In genomic region chr17:82236142-82236971, GRCh38 we compare ENCODE assay signal across 1 cellular context.
A peak's percentile ranks its signal among the peaks of the same experiment; 100 is the strongest.
TF ChIP-seq lines count a peak whose summit lies in the region.

No MANE protein-coding gene starts in this region.

TF ChIP-seq in K562, 482 proteins besides CTCF, POLR2A, EP300 and RAD21 (continued from another document and continues in another):
- TF ChIP-seq ZNF609 (CRISPR knock-in tag; IDR thresholded peaks at IDR 0.05; ENCODE audit: borderline replicate concordance) (0 out of 2 replicates have a peak, but pooled peaks have one; percentile 31), ZC3H4 (CRISPR knock-in tag; IDR thresholded peaks at IDR 0.05; ENCODE audit: borderline replicate concordance) (0 out of 2 replicates have a peak, but pooled peaks have one; percentile 20), SRF (CRISPR knock-in tag; IDR thresholded peaks at IDR 0.05) (peak in 1 of 2 experiments; percentile 42; a peak in 1 of 4 replicates), USF1 (CRISPR knock-in tag; IDR thresholded peaks at IDR 0.05) (no peak), SUPT5H (IDR thresholded peaks at IDR 0.05) (0 out of 2 replicates have a peak, but pooled peaks have one; percentile 26), L3MBTL2 (IDR thresholded peaks at IDR 0.05) (peak; percentile 96), NFIX (CRISPR knock-in tag; IDR thresholded peaks at IDR 0.05; ENCODE audit: low read depth) (no peak), TARDBP (IDR thresholded peaks at IDR 0.05) (no peak), RBM22 (IDR thresholded peaks at IDR 0.05; ENCODE audit: low read depth, low read length, poor library complexity, severe bottlenecking) (no peak), DEAF1 (CRISPR knock-in tag; IDR thresholded peaks at IDR 0.05) (peak; percentile 87), ZNF592 (IDR thresholded peaks at IDR 0.05) (peak; percentile 86), MNT (conservative IDR thresholded peaks at IDR 0.05) (peak; percentile 19 to 36; a peak in 1 of 4 replicates), THRB (CRISPR knock-in tag; conservative IDR thresholded peaks at IDR 0.05) (no peak), MAFF (IDR thresholded peaks at IDR 0.05; ENCODE audit: low read length) (no peak), CTBP1 (IDR thresholded peaks at IDR 0.05; ENCODE audit: borderline replicate concordance) (peak; percentile 62), HNRNPH1 (optimal IDR thresholded peaks at IDR 0.05; ENCODE audit: low read depth, low read length) (no peak), TEAD4 (IDR thresholded peaks at IDR 0.05; ENCODE audit: low read length) (no peak), TEAD4 (CRISPR knock-in tag; IDR thresholded peaks at IDR 0.05; ENCODE audit: borderline replicate concordance) (no peak), CCNT2 (IDR thresholded peaks at IDR 0.05; ENCODE audit: borderline replicate concordance, extremely low read depth, insufficient read length, low read depth, low read length) (peak; percentile 34), TBL1XR1 (IDR thresholded peaks at IDR 0.05; ENCODE audit: low read length in 2 of 2) (no peak), MYC (IDR thresholded peaks at IDR 0.05; ENCODE audit: low read depth, low read length) (peak; percentile 77), MYC (CRISPR knock-in tag; IDR thresholded peaks at IDR 0.05; ENCODE audit: borderline replicate concordance, low read depth) (no peak), REST (CRISPR knock-in tag; IDR thresholded peaks at IDR 0.05; ENCODE audit: low read depth) (no peak), NFRKB (IDR thresholded peaks at IDR 0.05; ENCODE audit: low read depth) (peak; percentile 22; the same call in 1 of the 2 replicates), ZNF589 (CRISPR knock-in tag; IDR thresholded peaks at IDR 0.05; ENCODE audit: low read depth) (no peak), MTA3 (IDR thresholded peaks at IDR 0.05; ENCODE audit: borderline replicate concordance) (peak; percentile 79; the same call in 1 of the 2 replicates), XRCC4 (IDR thresholded peaks at IDR 0.05; ENCODE audit: extremely low read depth, insufficient read depth, insufficient read length) (no peak), THRAP3 (IDR thresholded peaks at IDR 0.05; ENCODE audit: borderline replicate concordance) (no peak), PHTF2 (CRISPR knock-in tag; IDR thresholded peaks at IDR 0.05) (no peak), CEBPB (tag; IDR thresholded peaks at IDR 0.05) (peak; percentile 87), CC2D1A (IDR thresholded peaks at IDR 0.05) (peak; percentile 45; the same call in 1 of the 2 replicates), BHLHE40 (IDR thresholded peaks at IDR 0.05; ENCODE audit: low read length) (0 out of 2 replicates have a peak, but pooled peaks have one; percentile 2), GATAD2A (IDR thresholded peaks at IDR 0.05) (peak; percentile 88; the same call in 1 of the 2 replicates), NUFIP1 (IDR thresholded peaks at IDR 0.05; ENCODE audit: partially characterized antibody) (no peak), ZNF79 (CRISPR knock-in tag; IDR thresholded peaks at IDR 0.05; ENCODE audit: low read depth) (no peak), NFIC (IDR thresholded peaks at IDR 0.05) (peak; percentile 86), GATAD2B (IDR thresholded peaks at IDR 0.05; ENCODE audit: borderline replicate concordance) (no peak; the same call in 1 of the 2 replicates), LCOR (CRISPR knock-in tag; IDR thresholded peaks at IDR 0.05) (peak; percentile 70), CBX1 (IDR thresholded peaks at IDR 0.05; ENCODE audit: low read depth) (peak; percentile 77; the same call in 1 of the 2 replicates), SIN3A (IDR thresholded peaks at IDR 0.05; ENCODE audit: borderline replicate concordance in 2 of 2, control insufficient read depth in 1 of 2, low read depth in 2 of 2, low read length in 2 of 2) (no peak), KLF16 (IDR thresholded peaks at IDR 0.05) (peak; percentile 50; the same call in 1 of the 2 replicates), PHF8 (IDR thresholded peaks at IDR 0.05; ENCODE audit: borderline replicate concordance, low read length) (peak; percentile 35; the same call in 1 of the 2 replicates), ZBTB43 (CRISPR knock-in tag; IDR thresholded peaks at IDR 0.05) (no peak), HNRNPLL (IDR thresholded peaks at IDR 0.05; ENCODE audit: low read depth, low read length, poor library complexity, severe bottlenecking) (peak; percentile 14), CXXC5 (CRISPR knock-in tag; IDR thresholded peaks at IDR 0.05) (peak; percentile 12; the same call in 1 of the 2 replicates)
